Comparison of ENCODE assay signal across 8 cellular contexts in the genomic region with DNA sequence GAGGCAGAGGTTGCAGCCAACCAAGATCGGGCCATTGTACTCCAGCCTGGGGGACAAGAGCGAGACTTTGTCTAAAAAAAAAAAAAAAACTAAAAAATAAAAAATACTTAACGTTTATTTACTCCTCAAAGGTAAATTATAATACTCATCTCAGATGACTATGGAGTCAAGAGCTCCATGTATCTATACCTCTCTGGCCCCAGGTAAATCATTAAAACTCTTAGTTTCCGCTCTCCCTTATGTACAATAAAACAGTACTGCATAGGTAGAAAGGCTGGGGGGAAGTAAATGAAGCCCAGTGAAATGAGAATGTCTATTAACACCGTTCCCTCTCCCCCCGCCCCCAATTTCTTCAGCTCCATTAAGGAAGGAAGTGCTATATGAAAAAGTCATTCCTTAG. TPM values are rescaled to one million over a fixed set of nuclear protein-coding genes. Genes with fewer than 3 reads are reported as not detected.
DNase-seq lines count a peak whose midpoint lies in the region; ATAC-seq, FAIRE-seq and TF ChIP-seq lines count a peak whose summit lies in the region.

No MANE protein-coding gene starts in this region.

- peak overlapping the region; percentile 41 for H3K18ac ChIP-seq in mesendoderm (ENCODE audit: low read length)

- H3K4me1 Mint-ChIP-seq in astrocyte (ENCODE audit: low read depth, unreplicated experiment), result peaks cover 5% of the 10 kb centered on the region

- H3K4me2 ChIP-seq in astrocyte (ENCODE audit: low read length), result peak overlapping the region; percentile 94
- H3K4me2 ChIP-seq in mesendoderm (ENCODE audit: low read length), result peak overlapping the region; percentile 71

- H3K27ac ChIP-seq in heart left ventricle (no peak overlapping the region), astrocyte (ENCODE audit: low read depth, low read length) (no peak overlapping the region), mesendoderm (ENCODE audit: low read depth, low read length) (no peak overlapping the region), tibial nerve (no peak overlapping the region)

- H3K27me3 Mint-ChIP-seq in astrocyte (ENCODE audit: low read depth, unreplicated experiment), result no peaks in the 10 kb centered on the region

- H3K27ac Mint-ChIP-seq in astrocyte (ENCODE audit: unreplicated experiment), result no peak overlapping the region

- H2AFZ ChIP-seq in astrocyte (ENCODE audit: low read depth, low read length), result peak overlapping the region; percentile 92

- peaks cover 0 to 14% (median 6%) of the 10 kb centered on the region in 12 donors for H3K4me1 ChIP-seq in heart left ventricle
- peaks cover 4% of the 10 kb centered on the region for H3K4me1 ChIP-seq in astrocyte (ENCODE audit: insufficient read depth, low read length)
- H3K4me1 ChIP-seq in mesendoderm (ENCODE audit: control insufficient read depth, low read depth, low read length), result no peaks in the 10 kb centered on the region
- peaks cover 0 to 15% (median 7%) of the 10 kb centered on the region in 4 donors for H3K4me1 ChIP-seq in tibial nerve

- no peak overlapping the region for H2BK120ac ChIP-seq in mesendoderm (ENCODE audit: low read depth, low read length)

- H4K8ac ChIP-seq in mesendoderm (ENCODE audit: low read depth, low read length), result no peak overlapping the region

- no peaks in the 10 kb centered on the region for H4K20me1 ChIP-seq in astrocyte (ENCODE audit: insufficient read depth, low read length)

- H2BK15ac ChIP-seq in mesendoderm (replicated peaks; ENCODE audit: low read depth), result no peak overlapping the region

- TF ChIP-seq CTCF in heart left ventricle (IDR thresholded peaks at IDR 0.05) (no peak), astrocyte (IDR thresholded peaks at IDR 0.05; ENCODE audit: insufficient read depth, low read depth, low read length) (no peak), tibial nerve (IDR thresholded peaks at IDR 0.05) (no peak)

- no peaks in the 10 kb centered on the region for H3K79me1 ChIP-seq in mesendoderm (ENCODE audit: low read length)

- H3K36me3 Mint-ChIP-seq in astrocyte (ENCODE audit: low read depth, unreplicated experiment), result no peaks in the 10 kb centered on the region

- no peak for ATAC-seq in heart left ventricle
- ATAC-seq in HG03139 (IDR thresholded peaks at IDR 0.05; ENCODE audit: unreplicated experiment), result no peak

- no peaks in the 10 kb centered on the region for H3K9me3 ChIP-seq in heart left ventricle
- H3K9me3 ChIP-seq in astrocyte (ENCODE audit: insufficient read depth, low read depth, low read length), result no peaks in the 10 kb centered on the region
- H3K9me3 ChIP-seq in tibial nerve, result no peaks in the 10 kb centered on the region

- no peak for TF ChIP-seq POLR2A in heart left ventricle (IDR thresholded peaks at IDR 0.05)
- no peak for TF ChIP-seq POLR2A in tibial nerve (IDR thresholded peaks at IDR 0.05)

- no peak for FAIRE-seq in astrocyte (lab: Jason Lieb, UNC)
- FAIRE-seq in HTR-8/SVneo (lab: Jason Lieb, UNC), result no peak

- peak overlapping the region; percentile 91 for H3K4me3 Mint-ChIP-seq in astrocyte (ENCODE audit: unreplicated experiment)

- H3K4me3 ChIP-seq in heart left ventricle (peak overlapping the region in 7 of 12 donors; percentile 64 to 89 (median 73)), astrocyte (ENCODE audit: insufficient read depth, low read depth, low read length) (peak overlapping the region; percentile 68), mesendoderm (ENCODE audit: low read length) (peak overlapping the region; percentile 60), tibial nerve (peak overlapping the region in 3 of 4 donors; percentile 61 to 75 (median 66))

- peak overlapping the region; percentile 87 for H3K56ac ChIP-seq in mesendoderm (ENCODE audit: low read length)

- H2BK5ac ChIP-seq in mesendoderm (ENCODE audit: low read length), result no peak overlapping the region

- peak overlapping the region; percentile 74 for H3K9ac ChIP-seq in astrocyte (ENCODE audit: low read length)
- peak overlapping the region; percentile 80 for H3K9ac ChIP-seq in mesendoderm (ENCODE audit: low read length)

- 73 to 75% (median 75%) methylated on average over 6 of the region's 6 CpGs for WGBS in heart left ventricle, 4 donors
- WGBS in mesendoderm (ENCODE audit: extremely low coverage, insufficient coverage, low lambda C conversion rate), result no CpG with 5 or more reads among the region's 6 CpGs
- WGBS in tibial nerve, 2 donors, result 68 to 83% methylated on average over 6 of the region's 6 CpGs

- TF ChIP-seq EP300 in tibial nerve (IDR thresholded peaks at IDR 0.05), result no peak

- intact Hi-C loops in heart left ventricle (cut with DNase I) (loop anchor here in 4 of 10 donors (5.0 to 10.0 kb wide), 3 partner anchors 126 to 134 kb away; no protein-coding TSS in a partner anchor), cardiac septum (cut with DNase I) (loop anchor here (2.0 kb wide), 1 partner anchor 34 kb away; no protein-coding TSS in a partner anchor)

- no peak overlapping the region for H3K4ac ChIP-seq in mesendoderm (ENCODE audit: low read depth, low read length)

- peak overlapping the region; percentile 45 for H3K23ac ChIP-seq in mesendoderm (ENCODE audit: low read length)

- no peaks in the 10 kb centered on the region for H3K9me3 Mint-ChIP-seq in astrocyte (ENCODE audit: unreplicated experiment)

- H3K27me3 ChIP-seq in heart left ventricle (no peaks in the 10 kb centered on the region), astrocyte (ENCODE audit: insufficient read depth, low read length) (no peaks in the 10 kb centered on the region), mesendoderm (ENCODE audit: insufficient read depth, low read length, poor library complexity) (no peaks in the 10 kb centered on the region), tibial nerve (no peaks in the 10 kb centered on the region)

- H3K79me2 ChIP-seq in astrocyte (ENCODE audit: insufficient read depth, low read length) (no peaks in the 10 kb centered on the region), mesendoderm (ENCODE audit: control insufficient read depth, insufficient read depth, low read length) (no peaks in the 10 kb centered on the region)

- H2AK5ac ChIP-seq in mesendoderm (ENCODE audit: low read length), result no peak overlapping the region

- no peaks in the 10 kb centered on the region for H3K36me3 ChIP-seq in heart left ventricle
- no peaks in the 10 kb centered on the region for H3K36me3 ChIP-seq in astrocyte (ENCODE audit: insufficient read depth, low read length)
- no peaks in the 10 kb centered on the region for H3K36me3 ChIP-seq in mesendoderm (ENCODE audit: control insufficient read depth, insufficient read depth, low read length)
- peaks cover 0 to 5% (median 0%) of the 10 kb centered on the region in 3 donors for H3K36me3 ChIP-seq in tibial nerve

- no peak overlapping the region for H4K5ac ChIP-seq in mesendoderm (ENCODE audit: low read length)

- no peak for DNase-seq in heart left ventricle
- DNase-seq in cardiac septum (ENCODE audit: low spot score), result no peak
- no peak for DNase-seq in astrocyte (ENCODE audit: low read depth)
- no peak for DNase-seq in mesendoderm
- no peak for DNase-seq in tibial nerve (ENCODE audit: low spot score in 2 of 2)
- no peak for DNase-seq in HTR-8/SVneo (ENCODE audit: insufficient read length, low spot score)
- DNase-seq in NCI-H446 treated with DMSO at 0.1 percent for 48 hours (lab: John Stamatoyannopoulos, UW), result no peak

RNA-seq across cellular contexts. Expression of gene SRSF12, which starts 1.2 kb away (rescaled TPM):
- total RNA-seq in heart left ventricle, result under 1 TPM in 5 of 9 donors, not detected in 4; 0.14 to 0.48 (median 0.16) TPM
- under 1 TPM in 1 of 2 donors, not detected in 1; 0.28 TPM for polyA plus RNA-seq in heart left ventricle
- 0.40 TPM for total RNA-seq in cardiac septum
- 7.0 and 9.2 TPM in 2 replicates for total RNA-seq in astrocyte
- 5.1 TPM for polyA plus RNA-seq in mesendoderm (2013, experiment 1 of 2)
- 5.2 TPM for polyA plus RNA-seq in mesendoderm (2013, experiment 2 of 2)
- 1 to 10 TPM in 1 of 4 donors, under 1 TPM in 2, not detected in 1; under 0.01 to 1.7 (median 0.60) TPM for total RNA-seq in tibial nerve

RNA-seq across cellular contexts. Expression of gene PM20D2, which starts 29.2 kb away (rescaled TPM):
- total RNA-seq in heart left ventricle (10 to 100 TPM in 5 of 9 donors, 1 to 10 TPM in 4; 6.0 to 22.9 (median 10.4) TPM), cardiac septum (13.0 TPM), astrocyte (7.7 and 10.4 TPM in 2 replicates), tibial nerve (10 to 100 TPM; 15.1 to 28.2 (median 19.3) TPM)
- polyA plus RNA-seq in heart left ventricle, result 1 to 10 TPM; 2.4 to 7.0 TPM
- 5.2 TPM for polyA plus RNA-seq in mesendoderm (2013, experiment 1 of 2)
- 5.7 TPM for polyA plus RNA-seq in mesendoderm (2013, experiment 2 of 2)

RNA-seq across cellular contexts. Expression of gene PNRC1, which starts 36.2 kb away (rescaled TPM):
- total RNA-seq in heart left ventricle (100 to 1,000 TPM; 141 to 280 (median 213) TPM), cardiac septum (211 TPM), astrocyte (93.2 and 95.9 TPM in 2 replicates), tibial nerve (100 to 1,000 TPM; 220 to 264 (median 247) TPM)
- polyA plus RNA-seq in heart left ventricle, result 10 to 100 TPM; 46.1 to 64.4 TPM
- polyA plus RNA-seq in mesendoderm (2013, experiment 1 of 2), result 19.9 TPM
- polyA plus RNA-seq in mesendoderm (2013, experiment 2 of 2), result 21.1 TPM
